ENCODE assay signal across 28 cellular contexts in genomic region chr20:24118096-24118780, GRCh38.
DNase-seq lines count a peak whose midpoint lies in the region; ATAC-seq, FAIRE-seq and TF ChIP-seq lines count a peak whose summit lies in the region.
"Had no signal": no experiment of that assay in that cellular context is flagged by ENCODE, and none has a peak within 500 bp of the region (broad histone marks: within the 10 kb centered on the region; RNA-seq: fewer than 3 reads in every experiment).

No MANE protein-coding gene starts in this region.

- DNase-seq in SK-N-SH (peak; percentile 52), mesendoderm (no peak)
- no peak for DNase-seq in stimulated activated CD4-positive, alpha-beta T cell treated with anti-CD3 and anti-CD28 coated beads, Interleukin-12 subunit alpha, Interleukin-12 subunit beta, amount 100 ng/mL, for 4 hours
- no peak for DNase-seq in stimulated activated naive CD4-positive, alpha-beta T cell (lab: John Stamatoyannopoulos, UW)
- DNase-seq: activated CD4-positive, alpha-beta T cell treated with anti-CD3 and anti-CD28 coated beads for 1 hour; activated CD8-positive, alpha-beta T cell treated with anti-CD3 and anti-CD28 coated beads for 36 hours; activated naive CD8-positive, alpha-beta T cell treated with anti-CD3 and anti-CD28 coated beads, Interleukin-2, amount 10 ng/mL, durations not matched to agents 7 days and 5 days; central memory CD4-positive, alpha-beta T cell; COR-L47; DMS79; gastrocnemius medialis; GF-D8; hypothalamus; immature natural killer cell; KBM-7; NCI-H2081 treated with DMSO at 0.1 percent for 48 hours; stimulated activated CD4-positive, alpha-beta T cell treated with anti-CD3 and anti-CD28 coated beads, Interleukin-15, amount 100 ng/mL, for 24 hours; stimulated activated naive CD4-positive, alpha-beta T cell treated with Interleukin-2 at 50 U/mL for 16 hours; T-helper 2 cell had no signal

- H2BK15ac ChIP-seq in mesendoderm (replicated peaks; ENCODE audit: low read depth), result no peak overlapping the region

- no peak for TF ChIP-seq RAD21 in SK-N-SH (IDR thresholded peaks at IDR 0.05; ENCODE audit: low read length)

- no peak; a peak in 1 of 4 replicates for TF ChIP-seq EP300 in SK-N-SH (IDR thresholded peaks at IDR 0.05; ENCODE audit: borderline replicate concordance in 1 of 2, low read depth in 1 of 2, low read length in 1 of 2)

- H2BK5ac ChIP-seq in mesendoderm (ENCODE audit: low read length), result no peak overlapping the region

- TF ChIP-seq CTCF in SK-N-SH (IDR thresholded peaks at IDR 0.05) (no peak), nephron (IDR thresholded peaks at IDR 0.05; ENCODE audit: unreplicated experiment in 3 of 3) (no peak)

- H3K4me3 Mint-ChIP-seq in nephron, result peak overlapping the region in 2 of 3 experiments; percentile 10 to 31
- H3K4me3 Mint-ChIP-seq: activated CD8-positive, alpha-beta T cell treated with anti-CD3 and anti-CD28 coated beads for 36 hours; activated naive CD8-positive, alpha-beta T cell treated with anti-CD3 and anti-CD28 coated beads, Interleukin-2, amount 10 ng/mL, durations not matched to agents 7 days and 5 days; immature natural killer cell had no signal

- WGBS in SK-N-SH (ENCODE audit: low lambda C conversion rate), result 33% methylated on average over 5 of the region's 9 CpGs
- WGBS in mesendoderm (ENCODE audit: extremely low coverage, insufficient coverage, low lambda C conversion rate), result no CpG with 5 or more reads among the region's 9 CpGs

- peak overlapping the region; percentile 53 to 69; a peak in 3 of 4 replicates for H3K27ac ChIP-seq in SK-N-SH (ENCODE audit: low read depth in 2 of 2, low read length in 1 of 2)
- no peak overlapping the region for H3K27ac ChIP-seq in mesendoderm (ENCODE audit: low read depth, low read length)
- H3K27ac ChIP-seq: epithelial cell of prostate, gastrocnemius medialis, thoracic aorta had no signal

- no peak overlapping the region for H3K23ac ChIP-seq in mesendoderm (ENCODE audit: low read length)

- no peak overlapping the region for H3K18ac ChIP-seq in mesendoderm (ENCODE audit: low read length)

- H3K36me3 ChIP-seq in SK-N-SH (replicated peaks in 1 of 2; ENCODE audit: control insufficient read depth in 1 of 2, insufficient read depth in 2 of 2, low read length in 1 of 2) (no peaks in the 10 kb centered on the region), mesendoderm (ENCODE audit: control insufficient read depth, insufficient read depth, low read length) (no peaks in the 10 kb centered on the region)
- H3K36me3 ChIP-seq: gastrocnemius medialis, thoracic aorta had no signal

- no peak overlapping the region for H2BK120ac ChIP-seq in mesendoderm (ENCODE audit: low read depth, low read length)

- no peaks in the 10 kb centered on the region for H3K79me1 ChIP-seq in mesendoderm (ENCODE audit: low read length)

- CTCF ChIA-PET in SK-N-SH (lab: Yijun Ruan, JAX), result interaction anchor here (1.0 to 1.5 kb wide), 5 partner anchors 12 to 801 kb away, joined by 3 to 4 read pairs (median 3); no protein-coding TSS in a partner anchor

- no peak overlapping the region for H3K9ac ChIP-seq in SK-N-SH
- no peak overlapping the region for H3K9ac ChIP-seq in mesendoderm (ENCODE audit: low read length)

- H3K4ac ChIP-seq in mesendoderm (ENCODE audit: low read depth, low read length), result no peak overlapping the region

- no peaks in the 10 kb centered on the region for H3K36me3 Mint-ChIP-seq in nephron (ENCODE audit: low read depth)
- H3K36me3 Mint-ChIP-seq: activated naive CD8-positive, alpha-beta T cell treated with anti-CD3 and anti-CD28 coated beads, Interleukin-2, amount 10 ng/mL, durations not matched to agents 7 days and 5 days; immature natural killer cell had no signal

- H3K27me3 ChIP-seq in SK-N-SH (ENCODE audit: insufficient read depth) (no peaks in the 10 kb centered on the region), mesendoderm (ENCODE audit: insufficient read depth, low read length, poor library complexity) (no peaks in the 10 kb centered on the region)

- no peak for ATAC-seq in SK-N-SH treated with all-trans-retinoic acid at 6 μM for 48 hours
- ATAC-seq in HG02571 (IDR thresholded peaks at IDR 0.05; ENCODE audit: unreplicated experiment), result no peak
- ATAC-seq: activated CD8-positive, alpha-beta T cell treated with anti-CD3 and anti-CD28 coated beads for 36 hours; gastrocnemius medialis; HCT116 had no signal

- H2AK5ac ChIP-seq in mesendoderm (ENCODE audit: low read length), result no peak overlapping the region

- H3K9me2 ChIP-seq in SK-N-SH, result no peaks in the 10 kb centered on the region

- peak overlapping the region; percentile 67 to 89 (median 87) for H3K27ac Mint-ChIP-seq in nephron
- H3K27ac Mint-ChIP-seq: activated CD8-positive, alpha-beta T cell treated with anti-CD3 and anti-CD28 coated beads for 36 hours; activated naive CD8-positive, alpha-beta T cell treated with anti-CD3 and anti-CD28 coated beads, Interleukin-2, amount 10 ng/mL, durations not matched to agents 7 days and 5 days; immature natural killer cell had no signal

- H4K8ac ChIP-seq in mesendoderm (ENCODE audit: low read depth, low read length), result no peak overlapping the region

- H3K4me3 ChIP-seq in SK-N-SH (ENCODE audit: low read depth in 2 of 2, low read length in 1 of 2) (no peak overlapping the region), mesendoderm (ENCODE audit: low read length) (no peak overlapping the region)
- H3K4me3 ChIP-seq: gastrocnemius medialis, thoracic aorta had no signal

- POLR2A ChIA-PET in SK-N-SH (lab: Yijun Ruan, JAX), result no interaction called here

- FAIRE-seq in endometrium (lab: Jason Lieb, UNC), result peak; percentile 67
- FAIRE-seq: A204.1, GM19239 had no signal

- no peaks in the 10 kb centered on the region for H3K79me2 ChIP-seq in SK-N-SH (ENCODE audit: insufficient read depth)
- H3K79me2 ChIP-seq in mesendoderm (ENCODE audit: control insufficient read depth, insufficient read depth, low read length), result no peaks in the 10 kb centered on the region

- H3K4me1 Mint-ChIP-seq in nephron, result peaks cover 52% of the 10 kb centered on the region

- peak overlapping the region; percentile 71 for H3K4me2 ChIP-seq in SK-N-SH
- H3K4me2 ChIP-seq in mesendoderm (ENCODE audit: low read length), result no peak overlapping the region

- H3F3A ChIP-seq in SK-N-SH (replicated peaks; ENCODE audit: insufficient read depth), result peaks cover 5% of the 10 kb centered on the region

- H3K4me1 ChIP-seq in SK-N-SH (ENCODE audit: control insufficient read depth in 1 of 2, insufficient read depth in 2 of 2, low read depth in 1 of 2, low read length in 1 of 2) (peaks cover 24 to 38% of the 10 kb centered on the region in 2 experiments), mesendoderm (ENCODE audit: control insufficient read depth, low read depth, low read length) (no peaks in the 10 kb centered on the region)
- H3K4me1 ChIP-seq: gastrocnemius medialis had no signal

- H2AFZ ChIP-seq in SK-N-SH (ENCODE audit: low read depth), result no peak overlapping the region

- H3K9me3 ChIP-seq in SK-N-SH, result no peaks in the 10 kb centered on the region
- H3K9me3 ChIP-seq: gastrocnemius medialis, thoracic aorta had no signal

- no peak overlapping the region for H4K5ac ChIP-seq in mesendoderm (ENCODE audit: low read length)

- no peaks in the 10 kb centered on the region for H3K9me3 Mint-ChIP-seq in nephron
- H3K9me3 Mint-ChIP-seq: activated CD8-positive, alpha-beta T cell treated with anti-CD3 and anti-CD28 coated beads for 36 hours; activated naive CD8-positive, alpha-beta T cell treated with anti-CD3 and anti-CD28 coated beads, Interleukin-2, amount 10 ng/mL, durations not matched to agents 7 days and 5 days had no signal

- H3K27me3 Mint-ChIP-seq in nephron (ENCODE audit: low read depth), result peaks cover 10% of the 10 kb centered on the region

- no peak overlapping the region for H3K56ac ChIP-seq in mesendoderm (ENCODE audit: low read length)

- H4K20me1 ChIP-seq in SK-N-SH (ENCODE audit: insufficient read depth), result no peaks in the 10 kb centered on the region

TF ChIP-seq in SK-N-SH, 30 proteins besides CTCF, POLR2A, EP300 and RAD21 (continues in another document):
- TF ChIP-seq TEAD4 (IDR thresholded peaks at IDR 0.05; ENCODE audit: borderline replicate concordance, insufficient read depth) (no peak), JUND (IDR thresholded peaks at IDR 0.05) (no peak), MXI1 (IDR thresholded peaks at IDR 0.05; ENCODE audit: low read depth, low read length) (no peak), FOSL2 (IDR thresholded peaks at IDR 0.05; ENCODE audit: borderline replicate concordance, low read depth) (no peak), YY1 (IDR thresholded peaks at IDR 0.05; ENCODE audit: low read depth) (no peak)

TF ChIP-seq in SK-N-SH treated with all-trans-retinoic acid at 6 μM for 48 hours, 23 proteins besides CTCF, POLR2A, EP300 and RAD21 (continues in another document):
- no peak for TF ChIP-seq ZNF8 (CRISPR knock-in tag; IDR thresholded peaks at IDR 0.05)
- no peak for TF ChIP-seq TCF4 (CRISPR knock-in tag; IDR thresholded peaks at IDR 0.05; ENCODE audit: borderline replicate concordance)
- no peak for TF ChIP-seq GLIS3 (CRISPR knock-in tag; IDR thresholded peaks at IDR 0.05)
- no peak for TF ChIP-seq CREB5 (CRISPR knock-in tag; IDR thresholded peaks at IDR 0.05; ENCODE audit: low read depth)
- no peak for TF ChIP-seq RARB (CRISPR knock-in tag; IDR thresholded peaks at IDR 0.05)
- no peak for TF ChIP-seq CSRNP3 (CRISPR knock-in tag; IDR thresholded peaks at IDR 0.05)
- TF ChIP-seq CSDC2 (CRISPR knock-in tag; IDR thresholded peaks at IDR 0.05), result no peak
- no peak for TF ChIP-seq ARNTL (CRISPR knock-in tag; IDR thresholded peaks at IDR 0.05; ENCODE audit: borderline replicate concordance, low read depth)
